ENCODE assay signal across 15 cellular contexts in the genomic region with DNA sequence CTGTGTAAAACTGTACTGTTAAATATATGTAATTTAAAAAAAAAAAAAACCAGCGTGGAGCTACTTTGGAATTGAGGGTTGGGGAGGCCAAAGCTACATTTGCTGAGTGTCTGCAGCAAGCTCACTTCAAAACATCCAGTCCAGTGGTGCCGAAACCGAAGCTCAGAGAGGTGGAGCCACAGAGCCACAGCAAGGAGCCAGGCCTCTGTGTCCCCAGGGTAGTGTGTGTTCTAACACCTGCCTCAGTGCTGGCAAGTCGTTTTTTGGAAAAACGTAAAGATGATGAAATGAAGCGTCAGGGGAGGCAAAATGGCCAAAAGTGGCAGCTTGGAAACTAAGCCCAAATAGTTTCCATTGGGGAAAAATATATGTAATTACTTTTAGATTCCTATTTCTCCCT. TPM values are rescaled to one million over a fixed set of nuclear protein-coding genes. Genes with fewer than 3 reads are reported as not detected.
DNase-seq lines count a peak whose midpoint lies in the region; ATAC-seq and TF ChIP-seq lines count a peak whose summit lies in the region.
"Had no signal": no experiment of that assay in that cellular context is flagged by ENCODE, and none has a peak within 500 bp of the region (broad histone marks: within the 10 kb centered on the region; RNA-seq: fewer than 3 reads in every experiment).

No MANE protein-coding gene starts in this region.

- CTCF ChIA-PET in RWPE1 (lab: Yijun Ruan, JAX): interaction anchor here (1.0 kb wide), 1 partner anchor 26 kb away, joined by 7 read pairs; no protein-coding TSS in a partner anchor

- no peak overlapping the region for H3K4me3 Mint-ChIP-seq in endodermal cell
- H3K4me3 Mint-ChIP-seq: CD8-positive, alpha-beta memory T cell had no signal

- H3K9me3 ChIP-seq in heart left ventricle (peaks cover 0 to 7% (median 0%) of the 10 kb centered on the region in 12 donors), osteoblast (ENCODE audit: low read depth, low read length) (no peaks in the 10 kb centered on the region), endodermal cell (ENCODE audit: control insufficient read depth, low read length) (peaks cover 23% of the 10 kb centered on the region)

- intact Hi-C loops in left ventricle myocardium superior (cut with micrococcal nuclease): no loop called here
- intact Hi-C loops in heart left ventricle (cut with DNase I): no loop called here

- H3K4me1 ChIP-seq in heart left ventricle (peaks cover 0 to 15% (median 2%) of the 10 kb centered on the region in 12 donors), osteoblast (ENCODE audit: insufficient read depth, low read length) (peaks cover 4% of the 10 kb centered on the region), endodermal cell (ENCODE audit: control insufficient read depth, insufficient read depth, low read length) (no peaks in the 10 kb centered on the region)

- H3K36me3 ChIP-seq in heart left ventricle (peaks cover 0 to 93% (median 65%) of the 10 kb centered on the region in 9 donors), osteoblast (ENCODE audit: insufficient read depth, low read length) (peaks cover 40% of the 10 kb centered on the region), endodermal cell (ENCODE audit: control insufficient read depth, insufficient read depth, low read length) (peaks cover 75% of the 10 kb centered on the region)

- H3K4me3 ChIP-seq in heart left ventricle: no peak overlapping the region
- H3K4me3 ChIP-seq in osteoblast (ENCODE audit: insufficient read depth, low read length): no peak overlapping the region
- H3K4me3 ChIP-seq in endodermal cell (ENCODE audit: low read length): no peak overlapping the region
- H3K4me3 ChIP-seq: BLaER1 treated with 17β-estradiol and CSF1 and Interleukin-3, amounts not matched to agents 10 nM and 100 nM had no signal

- no peaks in the 10 kb centered on the region for H3K4me1 Mint-ChIP-seq in endodermal cell

- H3K36me3 Mint-ChIP-seq in endodermal cell (ENCODE audit: low read depth): peaks cover 53% of the 10 kb centered on the region

- no peak overlapping the region for H2AFZ ChIP-seq in osteoblast (ENCODE audit: low read length)

- no peak overlapping the region for H3K4me2 ChIP-seq in osteoblast (ENCODE audit: insufficient read depth, low read length)

- no peak overlapping the region for H3K27ac Mint-ChIP-seq in endodermal cell
- H3K27ac Mint-ChIP-seq: CD8-positive, alpha-beta memory T cell had no signal

- TF ChIP-seq CTCF in heart left ventricle (IDR thresholded peaks at IDR 0.05): no peak
- TF ChIP-seq CTCF in RWPE1 (conservative IDR thresholded peaks at IDR 0.05; ENCODE audit: low read depth): no peak
- TF ChIP-seq CTCF in osteoblast (IDR thresholded peaks at IDR 0.05; ENCODE audit: extremely low read depth, low read depth, low read length): no peak
- TF ChIP-seq CTCF in endodermal cell (conservative IDR thresholded peaks at IDR 0.05): no peak

- no peak overlapping the region for H3K9ac ChIP-seq in endodermal cell (ENCODE audit: extremely low read depth, low read length, poor library complexity, severe bottlenecking)
- H3K9ac ChIP-seq: BLaER1 treated with 17β-estradiol and CSF1 and Interleukin-3, amounts not matched to agents 10 nM and 100 nM had no signal

- ATAC-seq in left ventricle myocardium superior (peak; percentile 58), heart left ventricle (no peak), HG02588 (IDR thresholded peaks at IDR 0.05; ENCODE audit: unreplicated experiment) (no peak)

- H4K20me1 ChIP-seq in osteoblast (ENCODE audit: insufficient read depth, low read length): no peaks in the 10 kb centered on the region

- POLR2A ChIA-PET in RWPE1 (lab: Yijun Ruan, JAX; ENCODE audit: low non-redundant PET): interaction anchor here (0.7 kb wide), 1 partner anchor 30 kb away, joined by 3 read pairs; no protein-coding TSS in a partner anchor

- peak; percentile 40 for DNase-seq in left ventricle myocardium superior
- DNase-seq in heart left ventricle: no peak
- DNase-seq in RWPE1 (ENCODE audit: low spot score): no peak
- peak; percentile 23 for DNase-seq in osteoblast (ENCODE audit: insufficient read length, low spot score, missing footprints)
- DNase-seq in endodermal cell: no peak
- no peak for DNase-seq in DMS 273 treated with DMSO at 0.1 percent for 48 hours (lab: John Stamatoyannopoulos, UW)
- DNase-seq: CD8-positive, alpha-beta memory T cell; DMS79; KBM-7; NCI-H1048; NCI-H1436; NCI-H1930; NCI-H526 had no signal

- H3K27ac ChIP-seq in heart left ventricle (no peak overlapping the region), RWPE1 (0 out of 2 replicates have a peak overlapping the region, but pooled peaks have one; percentile 4), osteoblast (ENCODE audit: low read depth, low read length) (no peak overlapping the region), endodermal cell (ENCODE audit: low read depth, low read length) (no peak overlapping the region)
- H3K27ac ChIP-seq: BLaER1 treated with 17β-estradiol and CSF1 and Interleukin-3, amounts not matched to agents 10 nM and 100 nM had no signal

- H3K27me3 ChIP-seq in heart left ventricle (no peaks in the 10 kb centered on the region), osteoblast (ENCODE audit: insufficient read depth, low read length) (no peaks in the 10 kb centered on the region), endodermal cell (ENCODE audit: control insufficient read depth, insufficient read depth, low read length, poor library complexity, severe bottlenecking) (no peaks in the 10 kb centered on the region)
- H3K27me3 ChIP-seq: BLaER1 treated with 17β-estradiol and CSF1 and Interleukin-3, amounts not matched to agents 10 nM and 100 nM had no signal

- no peak for TF ChIP-seq POLR2A in heart left ventricle (IDR thresholded peaks at IDR 0.05)

- H3K27me3 Mint-ChIP-seq in endodermal cell (ENCODE audit: insufficient read depth): no peaks in the 10 kb centered on the region
- H3K27me3 Mint-ChIP-seq: CD8-positive, alpha-beta memory T cell had no signal

- peaks cover 25% of the 10 kb centered on the region for H3K79me2 ChIP-seq in osteoblast (ENCODE audit: insufficient read depth, low read length)

- 67 to 80% (median 72%) methylated on average over 6 of the region's 6 CpGs for WGBS in heart left ventricle, 4 donors
- WGBS in endodermal cell (ENCODE audit: insufficient coverage in 1 of 2, insufficient read length in 1 of 2), 2 experiments: 86 to 88% methylated on average over 4 to 6 of the region's 6 CpGs

- peaks cover 9% of the 10 kb centered on the region for H3K9me3 Mint-ChIP-seq in endodermal cell
- H3K9me3 Mint-ChIP-seq: CD8-positive, alpha-beta memory T cell had no signal

RNA-seq across cellular contexts. Expression of a gene that starts 36.1 kb away (rescaled TPM):
- 18.1 TPM for total RNA-seq in left ventricle myocardium superior
- 10 to 100 TPM; 13.4 to 50.8 (median 23.3) TPM for total RNA-seq in heart left ventricle
- polyA plus RNA-seq in heart left ventricle: 10 to 100 TPM; 13.1 to 15.0 TPM
- total RNA-seq in osteoblast: 443 and 552 TPM in 2 replicates
- 100 to 1,000 TPM; 103 to 165 TPM for total RNA-seq in endodermal cell
- polyA plus RNA-seq in endodermal cell (2013, experiment 1 of 2): 133 TPM
- 140 TPM for polyA plus RNA-seq in endodermal cell (2013, experiment 2 of 2)

Comparison
In these comparisons a context has a peak if more than half of its experiments do, and no peak if none do; other contexts are left out.
1. DNase-seq: peak in left ventricle myocardium superior (single experiment) and osteoblast (single experiment); none in heart left ventricle (0 of 5), RWPE1 (single experiment), endodermal cell (single experiment) and DMS 273 treated with DMSO at 0.1 percent for 48 hours (single experiment).